Comparison of ENCODE assay signal across 12 cellular contexts in the genomic region with DNA sequence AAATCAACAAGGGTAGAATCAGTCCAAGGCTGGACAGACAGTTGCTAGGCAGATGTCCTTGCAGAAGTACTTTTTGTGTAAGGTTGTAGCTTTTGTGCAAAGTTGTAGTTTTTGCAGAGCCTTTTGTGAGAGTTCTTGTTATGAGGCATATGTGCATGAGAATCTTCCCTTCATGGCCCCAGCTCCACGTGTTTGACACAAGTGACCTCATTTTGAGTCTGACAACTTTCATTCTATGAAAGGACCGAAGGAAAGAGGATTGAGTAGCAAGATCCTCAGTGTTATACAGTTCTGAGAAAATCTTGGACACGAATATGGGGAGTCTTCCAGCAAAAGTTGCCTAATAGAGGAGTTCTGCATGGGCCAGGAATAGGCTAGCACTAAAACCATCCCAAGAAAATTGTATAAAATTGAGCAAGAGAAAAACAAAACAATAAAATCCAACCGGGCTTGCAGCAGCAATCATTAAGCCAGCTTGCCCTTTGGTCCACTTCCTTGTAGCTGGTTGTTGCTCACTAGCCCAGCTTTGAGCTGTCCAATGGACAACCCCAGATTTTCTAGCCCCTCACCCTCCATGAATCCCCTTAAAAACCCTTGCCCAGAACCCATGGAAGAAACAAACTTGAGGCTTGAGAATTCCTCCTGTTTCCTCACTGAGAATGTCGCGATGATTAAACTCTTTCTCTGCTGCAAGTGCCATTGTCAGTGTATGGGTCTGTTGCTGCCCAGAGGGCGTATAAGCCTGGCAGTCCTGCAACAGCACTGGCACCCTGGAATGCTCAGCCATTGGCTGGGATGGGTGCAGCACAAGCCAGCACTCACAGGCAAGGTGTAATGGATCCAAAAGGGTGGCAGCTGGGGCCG. TPM values are rescaled to one million over a fixed set of nuclear protein-coding genes. Genes with fewer than 3 reads are reported as not detected.
DNase-seq lines count a peak whose midpoint lies in the region; ATAC-seq and TF ChIP-seq lines count a peak whose summit lies in the region.
"Had no signal": no experiment of that assay in that cellular context is flagged by ENCODE, and none has a peak within 500 bp of the region (broad histone marks: within the 10 kb centered on the region; RNA-seq: fewer than 3 reads in every experiment).

No MANE protein-coding gene starts in this region.

- H3K9me3 ChIP-seq in SK-N-SH, result no peaks in the 10 kb centered on the region
- H3K9me3 ChIP-seq in duodenal mucosa (ENCODE audit: control insufficient read depth in 1 of 2, low read length in 2 of 2), result no peaks in the 10 kb centered on the region
- no peaks in the 10 kb centered on the region for H3K9me3 ChIP-seq in lung (ENCODE audit: control insufficient read depth in 2 of 2, insufficient read depth in 1 of 2, low read length in 1 of 2)
- H3K9me3 ChIP-seq in suprapubic skin, result no peaks in the 10 kb centered on the region
- H3K9me3 ChIP-seq: upper lobe of left lung had no signal

- TF ChIP-seq RAD21 in SK-N-SH (IDR thresholded peaks at IDR 0.05; ENCODE audit: low read length), result no peak

- CTCF ChIA-PET in SK-N-SH (lab: Yijun Ruan, JAX), result interaction anchor here (0.8 to 1.8 kb wide), 4 partner anchors 13 to 149 kb away, joined by 3 to 6 read pairs (median 3); no protein-coding TSS in a partner anchor

- no peaks in the 10 kb centered on the region for H3K27me3 ChIP-seq in SK-N-SH (ENCODE audit: insufficient read depth)
- H3K27me3 ChIP-seq in duodenal mucosa (ENCODE audit: control insufficient read depth in 1 of 2, insufficient read depth in 2 of 2, low read length in 2 of 2), result no peaks in the 10 kb centered on the region
- no peaks in the 10 kb centered on the region for H3K27me3 ChIP-seq in lung (ENCODE audit: control insufficient read depth, insufficient read depth)
- H3K27me3 ChIP-seq in suprapubic skin, result no peaks in the 10 kb centered on the region
- H3K27me3 ChIP-seq: upper lobe of left lung had no signal

- no peaks in the 10 kb centered on the region for H4K20me1 ChIP-seq in SK-N-SH (ENCODE audit: insufficient read depth)

- no peak overlapping the region for H3K4me2 ChIP-seq in SK-N-SH

- TF ChIP-seq CTCF in SK-N-SH (IDR thresholded peaks at IDR 0.05) (no peak), lung (IDR thresholded peaks at IDR 0.05; ENCODE audit: control extremely low read depth, extremely low read depth) (no peak), suprapubic skin (IDR thresholded peaks at IDR 0.05) (no peak)

- no peaks in the 10 kb centered on the region for H3F3A ChIP-seq in SK-N-SH (replicated peaks; ENCODE audit: insufficient read depth)

- H2AFZ ChIP-seq in SK-N-SH (ENCODE audit: low read depth), result no peak overlapping the region

- ATAC-seq in SK-N-SH treated with all-trans-retinoic acid at 6 μM for 48 hours, result no peak
- peak; percentile 44 for ATAC-seq in lung (ENCODE audit: insufficient read depth, low FRiP score)

- no peaks in the 10 kb centered on the region for H3K9me2 ChIP-seq in SK-N-SH

- H3K4me3 ChIP-seq in SK-N-SH (ENCODE audit: low read depth in 2 of 2, low read length in 1 of 2) (no peak overlapping the region), duodenal mucosa (ENCODE audit: low read depth in 1 of 2, low read length in 2 of 2) (peak overlapping the region; percentile 9 to 49), lung (no peak overlapping the region), suprapubic skin (no peak overlapping the region)
- H3K4me3 ChIP-seq: upper lobe of left lung had no signal

- no peaks in the 10 kb centered on the region for H3K79me2 ChIP-seq in SK-N-SH (ENCODE audit: insufficient read depth)

- POLR2A ChIA-PET in SK-N-SH (lab: Yijun Ruan, JAX), result no interaction called here

- H3K4me1 ChIP-seq in SK-N-SH (ENCODE audit: control insufficient read depth in 1 of 2, insufficient read depth in 2 of 2, low read depth in 1 of 2, low read length in 1 of 2) (peaks cover 0 to 5% of the 10 kb centered on the region in 2 experiments; a peak in 1 of 4 replicates), duodenal mucosa (ENCODE audit: control insufficient read depth in 1 of 2, insufficient read depth in 2 of 2, low read length in 2 of 2) (peaks cover 18 to 34% of the 10 kb centered on the region in 2 donors), lung (ENCODE audit: control insufficient read depth in 2 of 2, insufficient read depth in 2 of 2, low read length in 2 of 2) (peaks cover 2 to 4% of the 10 kb centered on the region in 2 donors), suprapubic skin (peaks cover 17% of the 10 kb centered on the region)

- TF ChIP-seq POLR2A in suprapubic skin (IDR thresholded peaks at IDR 0.05), result no peak

- TF ChIP-seq EP300 in SK-N-SH (IDR thresholded peaks at IDR 0.05; ENCODE audit: borderline replicate concordance in 1 of 2, low read depth in 1 of 2, low read length in 1 of 2) (no peak), suprapubic skin (IDR thresholded peaks at IDR 0.05) (no peak)

- H3K27ac ChIP-seq in SK-N-SH (ENCODE audit: low read depth in 2 of 2, low read length in 1 of 2) (no peak overlapping the region), duodenal mucosa (ENCODE audit: low read depth, low read length) (peak overlapping the region; percentile 81), lung (ENCODE audit: low read depth in 1 of 2, low read length in 1 of 2) (no peak overlapping the region), suprapubic skin (peak overlapping the region; percentile 57)
- H3K27ac ChIP-seq: upper lobe of left lung had no signal

- WGBS in SK-N-SH (ENCODE audit: low lambda C conversion rate), result 75% methylated on average over 7 of the region's 8 CpGs
- 85 to 89% methylated on average over 8 of the region's 8 CpGs for WGBS in lung, 2 donors
- WGBS in suprapubic skin, result 57% methylated on average over 7 of the region's 8 CpGs

- DNase-seq in SK-N-SH, result peak; percentile 53
- DNase-seq in lung (ENCODE audit: low spot score), result no peak
- DNase-seq in suprapubic skin (ENCODE audit: low spot score in 2 of 2), result no peak
- DNase-seq in NCI-H82 (lab: John Stamatoyannopoulos, UW), result no peak
- DNase-seq in stimulated activated CD4-positive, alpha-beta T cell treated with anti-CD3 and anti-CD28 coated beads, Interleukin-2, amount 100 ng/mL, for 24 hours, result no peak
- no peak for DNase-seq in activated CD4-positive, CD25-positive, alpha-beta regulatory T cell treated with anti-CD3 and anti-CD28 coated beads, Interleukin-2, amount 50 U/mL, for 72 hours
- DNase-seq: EL, immature natural killer cell, upper lobe of left lung had no signal

- no peak overlapping the region for H3K9ac ChIP-seq in SK-N-SH
- H3K9ac ChIP-seq in duodenal mucosa (ENCODE audit: low read depth in 1 of 2, low read length in 2 of 2), result peak overlapping the region; percentile 4 to 7

- no peaks in the 10 kb centered on the region for H3K36me3 ChIP-seq in SK-N-SH (replicated peaks in 1 of 2; ENCODE audit: control insufficient read depth in 1 of 2, insufficient read depth in 2 of 2, low read length in 1 of 2)
- no peaks in the 10 kb centered on the region for H3K36me3 ChIP-seq in duodenal mucosa (ENCODE audit: control insufficient read depth in 1 of 2, insufficient read depth in 2 of 2, low read length in 2 of 2)
- no peaks in the 10 kb centered on the region for H3K36me3 ChIP-seq in lung (ENCODE audit: control insufficient read depth in 2 of 2, insufficient read depth in 2 of 2, low read length in 2 of 2)
- no peaks in the 10 kb centered on the region for H3K36me3 ChIP-seq in suprapubic skin
- H3K36me3 ChIP-seq: upper lobe of left lung had no signal

TF ChIP-seq in SK-N-SH, 30 proteins besides CTCF, POLR2A, EP300 and RAD21:
- TF ChIP-seq ELF1 (IDR thresholded peaks at IDR 0.05) (no peak), TEAD4 (IDR thresholded peaks at IDR 0.05; ENCODE audit: borderline replicate concordance, insufficient read depth) (no peak), POLR2AphosphoS5 (IDR thresholded peaks at IDR 0.05; ENCODE audit: low read depth, low read length) (no peak), NFIC (IDR thresholded peaks at IDR 0.05; ENCODE audit: borderline replicate concordance) (no peak), FOXM1 (IDR thresholded peaks at IDR 0.05; ENCODE audit: low read depth) (no peak), TCF12 (IDR thresholded peaks at IDR 0.05) (no peak)
- TF ChIP-seq, protein P1, sequence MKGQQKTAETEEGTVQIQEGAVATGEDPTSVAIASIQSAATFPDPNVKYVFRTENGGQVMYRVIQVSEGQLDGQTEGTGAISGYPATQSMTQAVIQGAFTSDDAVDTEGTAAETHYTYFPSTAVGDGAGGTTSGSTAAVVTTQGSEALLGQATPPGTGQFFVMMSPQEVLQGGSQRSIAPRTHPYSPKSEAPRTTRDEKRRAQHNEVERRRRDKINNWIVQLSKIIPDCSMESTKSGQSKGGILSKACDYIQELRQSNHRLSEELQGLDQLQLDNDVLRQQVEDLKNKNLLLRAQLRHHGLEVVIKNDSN (IDR thresholded peaks at IDR 0.05; ENCODE audit: borderline replicate concordance, low read depth), result no peak

TF ChIP-seq in SK-N-SH treated with all-trans-retinoic acid at 6 μM for 48 hours, 23 proteins besides CTCF, POLR2A, EP300 and RAD21 (continues in another document):
- TF ChIP-seq, protein P2, sequence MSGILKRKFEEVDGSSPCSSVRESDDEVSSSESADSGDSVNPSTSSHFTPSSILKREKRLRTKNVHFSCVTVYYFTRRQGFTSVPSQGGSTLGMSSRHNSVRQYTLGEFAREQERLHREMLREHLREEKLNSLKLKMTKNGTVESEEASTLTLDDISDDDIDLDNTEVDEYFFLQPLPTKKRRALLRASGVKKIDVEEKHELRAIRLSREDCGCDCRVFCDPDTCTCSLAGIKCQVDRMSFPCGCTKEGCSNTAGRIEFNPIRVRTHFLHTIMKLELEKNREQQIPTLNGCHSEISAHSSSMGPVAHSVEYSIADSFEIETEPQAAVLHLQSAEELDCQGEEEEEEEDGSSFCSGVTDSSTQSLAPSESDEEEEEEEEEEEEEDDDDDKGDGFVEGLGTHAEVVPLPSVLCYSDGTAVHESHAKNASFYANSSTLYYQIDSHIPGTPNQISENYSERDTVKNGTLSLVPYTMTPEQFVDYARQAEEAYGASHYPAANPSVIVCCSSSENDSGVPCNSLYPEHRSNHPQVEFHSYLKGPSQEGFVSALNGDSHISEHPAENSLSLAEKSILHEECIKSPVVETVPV (CRISPR knock-in tag; IDR thresholded peaks at IDR 0.05), result no peak
- no peak for TF ChIP-seq ZNF70 (CRISPR knock-in tag; IDR thresholded peaks at IDR 0.05)

RNA-seq across cellular contexts. Expression of a gene that starts 6.5 kb away (rescaled TPM):
- polyA plus RNA-seq in SK-N-SH (2012; rRNA removed) (0.02 TPM in 1 of 2 replicates, not detected in the other), lung (10 to 100 TPM in 1 of 2 donors, 1 to 10 TPM in 1; 3.7 to 20.1 TPM)
- 0.01 and 0.04 TPM in 2 replicates for polyA plus RNA-seq in SK-N-SH (2012; cell fraction: cytosol; rRNA removed)
- 0.02 TPM in 1 of 2 replicates, not detected in the other for polyA plus RNA-seq in SK-N-SH (2012; cell fraction: nucleus; rRNA removed)
- total RNA-seq in lung (10 to 100 TPM; 13.0 to 17.4 TPM), suprapubic skin (1 to 10 TPM in 2 of 4 donors, under 1 TPM in 2; 0.53 to 2.7 (median 1.1) TPM)
- total RNA-seq: A673 had no signal

RNA-seq across cellular contexts. Expression of a gene that starts 37.8 kb away (rescaled TPM):
- polyA plus RNA-seq in SK-N-SH (2012; rRNA removed) (13.6 and 18.4 TPM in 2 replicates), lung (10 to 100 TPM; 18.5 to 21.8 TPM)
- polyA plus RNA-seq in SK-N-SH (2012; cell fraction: cytosol; rRNA removed), result 17.4 and 17.6 TPM in 2 replicates
- 6.2 and 6.7 TPM in 2 replicates for polyA plus RNA-seq in SK-N-SH (2012; cell fraction: nucleus; rRNA removed)
- total RNA-seq in lung (10 to 100 TPM; 16.8 to 20.0 TPM), suprapubic skin (10 to 100 TPM in 1 of 4 donors, 1 to 10 TPM in 3; 5.6 to 10.9 (median 8.0) TPM)

Comparison
In these comparisons a context has a peak if more than half of its experiments do, and no peak if none do; other contexts are left out.
1. H3K27ac ChIP-seq: peak in duodenal mucosa (single experiment) and suprapubic skin (single experiment); none in SK-N-SH (0 of 2) and lung (0 of 2).
2. H3K4me3 ChIP-seq: peak in duodenal mucosa (2 of 2); none in SK-N-SH (0 of 2), lung (single experiment) and suprapubic skin (single experiment).